In genomic region chr11:44817207-44817944, GRCh38 we compare ENCODE assay signal across 1 cellular context.
TF ChIP-seq lines count a peak whose summit lies in the region.

No MANE protein-coding gene starts in this region.

TF ChIP-seq in H1, 55 proteins besides CTCF, POLR2A, EP300 and RAD21 (continued from another document):
- TF ChIP-seq CHD7 (IDR thresholded peaks at IDR 0.05; ENCODE audit: insufficient replicate concordance, low read length) = no peak
- TF ChIP-seq CHD2 (IDR thresholded peaks at IDR 0.05; ENCODE audit: low read length) = no peak
- no peak for TF ChIP-seq E2F6 (IDR thresholded peaks at IDR 0.05)
- TF ChIP-seq ATF3 (IDR thresholded peaks at IDR 0.05; ENCODE audit: insufficient read depth, low read depth, low read length) = no peak
- TF ChIP-seq SP2 (IDR thresholded peaks at IDR 0.05; ENCODE audit: low read length) = no peak
- TF ChIP-seq CBX8 (IDR thresholded peaks at IDR 0.05; ENCODE audit: borderline replicate concordance, low read depth, low read length) = no peak
- no peak for TF ChIP-seq EGR1 (IDR thresholded peaks at IDR 0.05; ENCODE audit: borderline replicate concordance, low read depth, low read length)
- TF ChIP-seq ASH2L (IDR thresholded peaks at IDR 0.05; ENCODE audit: low read length) = no peak
- no peak for TF ChIP-seq ZNF274 (IDR thresholded peaks at IDR 0.05; ENCODE audit: borderline replicate concordance, extremely low read depth, low read length)
- TF ChIP-seq POU5F1 (IDR thresholded peaks at IDR 0.05; ENCODE audit: low read depth, low read length) = no peak
- no peak for TF ChIP-seq CBX5 (IDR thresholded peaks at IDR 0.05; ENCODE audit: low read depth, low read length)
- TF ChIP-seq SIRT6 (IDR thresholded peaks at IDR 0.05; ENCODE audit: low read length) = no peak
- TF ChIP-seq ATF2 (IDR thresholded peaks at IDR 0.05; ENCODE audit: low read length) = no peak
